Comparison of ENCODE assay signal across 10 cellular contexts in genomic region chr18:48589797-48590519, GRCh38. TPM values are rescaled to one million over a fixed set of nuclear protein-coding genes. Genes with fewer than 3 reads are reported as not detected.
DNase-seq lines count a peak whose midpoint lies in the region; ATAC-seq and TF ChIP-seq lines count a peak whose summit lies in the region.
"Had no signal": no experiment of that assay in that cellular context is flagged by ENCODE, and none has a peak within 500 bp of the region (broad histone marks: within the 10 kb centered on the region; RNA-seq: fewer than 3 reads in every experiment).

No MANE protein-coding gene starts in this region.

- no peaks in the 10 kb centered on the region for H3K4me1 ChIP-seq in OCI-LY7 (ENCODE audit: insufficient read depth, low read length, poor library complexity, severe bottlenecking)

- H3K4me2 ChIP-seq in OCI-LY7 (ENCODE audit: low read length): no peak overlapping the region

- ATAC-seq in GM21576 (IDR thresholded peaks at IDR 0.05; ENCODE audit: unreplicated experiment): no peak
- ATAC-seq in HG02610 (IDR thresholded peaks at IDR 0.05; ENCODE audit: unreplicated experiment): no peak
- ATAC-seq in HG02840 (IDR thresholded peaks at IDR 0.05; ENCODE audit: low FRiP score, unreplicated experiment): no peak

- no peak overlapping the region for H2AFZ ChIP-seq in OCI-LY7 (ENCODE audit: low read length)

- no peaks in the 10 kb centered on the region for H3K9me3 Mint-ChIP-seq in endothelial cell (ENCODE audit: unreplicated experiment)
- H3K9me3 Mint-ChIP-seq: T-helper 1 cell treated with Interleukin-12 subunit alpha and Interleukin-12 subunit beta and Interleukin-4 antibody, amounts not matched to agents 30 μg/mL and 1 μg/mL, for 36 hours had no signal

- POLR2A ChIA-PET in OCI-LY7 (lab: Charles Lee): interaction anchor here (0.5 to 0.6 kb wide), 2 partner anchors 677 to 1583 kb away, joined by 3 to 8 read pairs; no protein-coding TSS in a partner anchor

- no peak overlapping the region for H3K27ac ChIP-seq in OCI-LY7 (ENCODE audit: low read depth, low read length, poor library complexity, severe bottlenecking)

- H3K27me3 Mint-ChIP-seq in endothelial cell (ENCODE audit: unreplicated experiment): no peaks in the 10 kb centered on the region

- no peaks in the 10 kb centered on the region for H3K79me2 ChIP-seq in OCI-LY7 (ENCODE audit: insufficient read depth, low read depth, low read length)

- peak overlapping the region; percentile 75 for H3K4me3 Mint-ChIP-seq in endothelial cell (ENCODE audit: unreplicated experiment)
- H3K4me3 Mint-ChIP-seq: T-helper 1 cell treated with Interleukin-12 subunit alpha and Interleukin-12 subunit beta and Interleukin-4 antibody, amounts not matched to agents 30 μg/mL and 1 μg/mL, for 36 hours had no signal

- peaks cover 2% of the 10 kb centered on the region for H3K4me1 Mint-ChIP-seq in endothelial cell (ENCODE audit: unreplicated experiment)

- no peaks in the 10 kb centered on the region for H3K36me3 ChIP-seq in OCI-LY7 (ENCODE audit: insufficient read depth, low read length)

- no peak for TF ChIP-seq CTCF in endothelial cell (IDR thresholded peaks at IDR 0.05; ENCODE audit: unreplicated experiment)
- no peak for TF ChIP-seq CTCF in OCI-LY7 (conservative IDR thresholded peaks at IDR 0.05; ENCODE audit: low read length)

- no peak overlapping the region for H3K4me3 ChIP-seq in OCI-LY7 (ENCODE audit: low read depth, low read length, poor library complexity, severe bottlenecking)

- CTCF ChIA-PET in OCI-LY7 (lab: Charles Lee; ENCODE audit: unreplicated experiment): no interaction called here

- DNase-seq in M059J (ENCODE audit: low read depth) (peak; percentile 22), endothelial cell (ENCODE audit: low spot score) (no peak), midbrain (lab: John Stamatoyannopoulos, UW) (peak; percentile 84), superior temporal gyrus (ENCODE audit: extremely low spot score) (peak; percentile 92), OCI-LY7 (ENCODE audit: low spot score) (no peak)
- DNase-seq: NCI-H524 treated with DMSO at 0.1 percent for 48 hours had no signal

- H3K9me3 ChIP-seq in OCI-LY7 (ENCODE audit: low read length): no peaks in the 10 kb centered on the region

- intact Hi-C loops in OCI-LY7 (cut with micrococcal nuclease; ENCODE audit: unreplicated experiment): no loop called here

- no peaks in the 10 kb centered on the region for H3K9me2 ChIP-seq in OCI-LY7 (ENCODE audit: insufficient read depth, low read length)

- peaks cover 7% of the 10 kb centered on the region for H3K36me3 Mint-ChIP-seq in endothelial cell (ENCODE audit: low read depth, unreplicated experiment)

- no peaks in the 10 kb centered on the region for H4K20me1 ChIP-seq in OCI-LY7 (ENCODE audit: insufficient read depth, low read length)

- BruUV-seq in OCI-LY7 (replicated peaks; lab: Mats Ljungman, UMichigan): no TSS peak

- H3K27ac Mint-ChIP-seq in endothelial cell (ENCODE audit: unreplicated experiment): no peak overlapping the region
- H3K27ac Mint-ChIP-seq: T-helper 1 cell treated with Interleukin-12 subunit alpha and Interleukin-12 subunit beta and Interleukin-4 antibody, amounts not matched to agents 30 μg/mL and 1 μg/mL, for 36 hours had no signal

RNA-seq across cellular contexts. Expression of gene CTIF, which starts 51.1 kb away (rescaled TPM):
- 11.7 and 19.7 TPM in 2 replicates for total RNA-seq in M059J (2014; rRNA removed; shearing (Covaris generic))
- 51.5 TPM for total RNA-seq in endothelial cell (ENCODE audit: unreplicated experiment)
- total RNA-seq in OCI-LY7 (2014; rRNA removed; shearing (Covaris generic)): 0.06 TPM in 1 of 2 replicates, not detected in the other
- 0.38 TPM in 1 of 2 replicates, not detected in the other for total RNA-seq in OCI-LY7 (2022)

Comparison
In these comparisons a context has a peak if more than half of its experiments do, and no peak if none do; other contexts are left out.
1. DNase-seq: peak in M059J (single experiment), midbrain (single experiment) and superior temporal gyrus (single experiment); none in endothelial cell (single experiment) and OCI-LY7 (single experiment).